8 cellular contexts compared by ENCODE assay signal in the genomic region with DNA sequence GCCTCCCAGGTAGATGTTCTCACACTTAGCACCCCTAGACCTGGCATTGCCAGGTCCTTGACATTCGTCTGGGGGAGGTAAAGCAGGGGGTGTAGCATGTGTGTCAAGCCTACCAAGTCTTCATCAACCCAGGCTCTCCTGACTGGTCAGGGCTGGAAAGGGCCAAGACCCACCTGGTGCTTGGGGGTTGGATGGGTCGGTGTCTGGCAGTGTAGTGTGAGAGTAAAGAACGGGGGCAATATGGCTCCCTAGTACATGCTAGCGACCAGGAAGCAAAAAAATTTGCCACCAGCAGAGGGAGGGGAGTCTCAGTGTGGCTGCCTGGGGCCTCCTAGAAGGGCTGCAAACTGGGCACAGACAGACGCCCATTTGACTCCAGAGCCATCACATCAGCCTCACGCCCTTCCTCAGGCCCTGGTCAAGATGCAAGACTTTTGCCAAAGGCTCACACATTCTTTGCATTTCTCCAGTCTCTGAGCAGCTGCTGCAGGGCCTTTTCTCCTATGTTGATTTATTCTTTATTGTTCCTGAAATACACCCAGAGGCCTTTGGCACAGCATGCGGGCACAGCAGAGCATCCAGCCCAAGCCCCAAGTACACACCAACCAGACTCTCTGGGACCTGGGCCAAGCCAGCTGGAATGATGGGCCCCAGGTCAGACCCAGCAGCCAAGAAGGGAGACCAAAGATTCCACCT. TPM values are rescaled to one million over a fixed set of nuclear protein-coding genes. Genes with fewer than 3 reads are reported as not detected.
DNase-seq lines count a peak whose midpoint lies in the region; ATAC-seq, FAIRE-seq and TF ChIP-seq lines count a peak whose summit lies in the region.

No MANE protein-coding gene starts in this region.

- intact Hi-C loops in naive thymus-derived CD4-positive, alpha-beta T cell (cut with micrococcal nuclease) = loop anchor here (2.0 to 10.0 kb wide), 2 partner anchors 72 to 332 kb away; a partner anchor contains a TSS

- H3K27me3 Mint-ChIP-seq in WTC11 (ENCODE audit: low read depth) = no peaks in the 10 kb centered on the region
- H3K27me3 Mint-ChIP-seq in naive thymus-derived CD4-positive, alpha-beta T cell = no peaks in the 10 kb centered on the region

- peak; percentile 40 to 56; a peak in 4 of 6 replicates for ATAC-seq in A549
- ATAC-seq in WTC11 = no peak; the same call in 1 of the 2 replicates
- peak; percentile 52 for ATAC-seq in naive thymus-derived CD4-positive, alpha-beta T cell
- no peak for ATAC-seq in GM19324 (IDR thresholded peaks at IDR 0.05; ENCODE audit: low FRiP score, unreplicated experiment)

- POLR2A ChIA-PET in A549 (lab: Yijun Ruan, JAX) = no interaction called here
- POLR2A ChIA-PET in WTC11 (lab: Charles Lee) = interaction anchor here (1.3 kb wide), 1 partner anchor 25 kb away, joined by 5 read pairs; no protein-coding TSS in a partner anchor
- POLR2A ChIA-PET in naive thymus-derived CD4-positive, alpha-beta T cell (lab: Charles Lee) = interaction anchor here (1.5 to 13.4 kb wide), 6 partner anchors 10 to 694 kb away, joined by 5 to 267 read pairs (median 20); a partner anchor contains a TSS

- no peak for TF ChIP-seq EP300 in A549 (IDR thresholded peaks at IDR 0.05)

- CTCF ChIA-PET in A549 (lab: Yijun Ruan, JAX) = interaction anchor here (1.0 to 12.5 kb wide), 6 partner anchors 10 to 98 kb away, joined by 3 to 210 read pairs (median 4); no protein-coding TSS in a partner anchor
- CTCF ChIA-PET in WTC11 (lab: Charles Lee) = interaction anchor here (1.0 to 3.7 kb wide), 5 partner anchors 8 to 99 kb away, joined by 3 to 27 read pairs (median 3); a partner anchor contains a TSS
- CTCF ChIA-PET in naive thymus-derived CD4-positive, alpha-beta T cell (lab: Charles Lee) = interaction anchor here (0.7 to 2.7 kb wide), 5 partner anchors 11 to 25 kb away, joined by 3 to 21 read pairs (median 3); no protein-coding TSS in a partner anchor

- FAIRE-seq in A549 (lab: Jason Lieb, UNC) (no peak), GM12891 (lab: Jason Lieb, UNC) (peak; percentile 65)

- peak overlapping the region; percentile 99 for H3K4me2 ChIP-seq in A549

- H3K4me1 Mint-ChIP-seq in WTC11 = peaks cover 74% of the 10 kb centered on the region
- H3K4me1 Mint-ChIP-seq in naive thymus-derived CD4-positive, alpha-beta T cell = peaks cover 83 to 100% (median 99%) of the 10 kb centered on the region in 7 donors

- H3K9me3 ChIP-seq in A549 = no peaks in the 10 kb centered on the region
- H3K9me3 ChIP-seq in naive thymus-derived CD4-positive, alpha-beta T cell (ENCODE audit: control insufficient read depth in 2 of 3, low read length in 3 of 3) = no peaks in the 10 kb centered on the region

- H3K4me3 Mint-ChIP-seq in WTC11 = no peak overlapping the region
- H3K4me3 Mint-ChIP-seq in naive thymus-derived CD4-positive, alpha-beta T cell = peak overlapping the region; percentile 65 to 97 (median 89)

- no peaks in the 10 kb centered on the region for H3K36me3 Mint-ChIP-seq in WTC11
- peaks cover 0 to 23% (median 0%) of the 10 kb centered on the region in 5 donors for H3K36me3 Mint-ChIP-seq in naive thymus-derived CD4-positive, alpha-beta T cell

- H3K4me3 ChIP-seq in A549 = no peak overlapping the region
- H3K4me3 ChIP-seq in naive thymus-derived CD4-positive, alpha-beta T cell (ENCODE audit: low read length) = peak overlapping the region; percentile 59

- 0 out of 3 replicates have a peak, but pooled peaks have one; percentile 10 for TF ChIP-seq CTCF in A549 (IDR thresholded peaks at IDR 0.05)
- TF ChIP-seq CTCF in WTC11 (IDR thresholded peaks at IDR 0.05) = no peak

- TF ChIP-seq POLR2A in A549 (IDR thresholded peaks at IDR 0.05; ENCODE audit: low read length) (no peak), GM12891 (IDR thresholded peaks at IDR 0.05; ENCODE audit: low read depth, low read length) (peak; percentile 54; the same call in 1 of the 2 replicates)

- H3K4me1 ChIP-seq in A549 = peaks cover 83% of the 10 kb centered on the region
- H3K4me1 ChIP-seq in naive thymus-derived CD4-positive, alpha-beta T cell (ENCODE audit: control insufficient read depth in 2 of 2, insufficient read depth in 2 of 2, low read length in 2 of 2) = peaks cover 90 to 94% of the 10 kb centered on the region in 2 donors

- 62% methylated on average over 7 of the region's 7 CpGs for WGBS in A549 (ENCODE audit: missing lambda C conversion rate)

- no peaks in the 10 kb centered on the region for H3K36me3 ChIP-seq in naive thymus-derived CD4-positive, alpha-beta T cell (ENCODE audit: control insufficient read depth in 2 of 3, insufficient read depth in 3 of 3, low read length in 3 of 3)

- peak overlapping the region; percentile 65 to 99; a peak in 5 of 6 replicates for H3K27ac ChIP-seq in A549
- H3K27ac ChIP-seq in naive thymus-derived CD4-positive, alpha-beta T cell (ENCODE audit: low read depth, low read length) = peak overlapping the region; percentile 86

- no peaks in the 10 kb centered on the region for H3K27me3 ChIP-seq in naive thymus-derived CD4-positive, alpha-beta T cell (ENCODE audit: control insufficient read depth in 2 of 2, insufficient read depth in 2 of 2, low read length in 2 of 2)

- H3K9me3 Mint-ChIP-seq in WTC11 = no peaks in the 10 kb centered on the region
- H3K9me3 Mint-ChIP-seq in naive thymus-derived CD4-positive, alpha-beta T cell = peaks cover 0 to 2% (median 0%) of the 10 kb centered on the region in 11 donors

- H3K27ac Mint-ChIP-seq in WTC11 = peak overlapping the region; percentile 52
- peak overlapping the region; percentile 84 to 99 (median 99) for H3K27ac Mint-ChIP-seq in naive thymus-derived CD4-positive, alpha-beta T cell

- TF ChIP-seq RAD21 in A549 (conservative IDR thresholded peaks at IDR 0.05 in 1 of 2, IDR thresholded peaks at IDR 0.05 in 1 of 2) = no peak

- DNase-seq in A549 (ENCODE audit: low read depth in 1 of 2, low spot score in 1 of 2) (peak in 1 of 2 experiments; percentile 53), GM12891 (ENCODE audit: insufficient read length, low spot score) (no peak), WTC11 (ENCODE audit: low spot score) (no peak), epidermal melanocyte (ENCODE audit: insufficient read length, low spot score) (peak; percentile 96), HCEC 1CT (no peak), NCI-H526 treated with DMSO at 0.1 percent for 48 hours (lab: John Stamatoyannopoulos, UW) (no peak)
- DNase-seq in naive thymus-derived CD4-positive, alpha-beta T cell = peak in 6 of 9 donors; percentile 26 to 73 (median 54)

TF ChIP-seq in A549, 52 proteins besides CTCF, POLR2A, EP300 and RAD21:
- TF ChIP-seq CEBPB (IDR thresholded peaks at IDR 0.05) (no peak), RFX5 (IDR thresholded peaks at IDR 0.05) (no peak), JUNB (IDR thresholded peaks at IDR 0.05) (no peak), HDAC2 (IDR thresholded peaks at IDR 0.05) (no peak), ZNF302 (CRISPR knock-in tag; IDR thresholded peaks at IDR 0.05) (no peak), TP53 (CRISPR knock-in tag; IDR thresholded peaks at IDR 0.05) (no peak), NFE2L2 (conservative IDR thresholded peaks at IDR 0.05; ENCODE audit: low read length) (no peak)
- TF ChIP-seq, protein P1, sequence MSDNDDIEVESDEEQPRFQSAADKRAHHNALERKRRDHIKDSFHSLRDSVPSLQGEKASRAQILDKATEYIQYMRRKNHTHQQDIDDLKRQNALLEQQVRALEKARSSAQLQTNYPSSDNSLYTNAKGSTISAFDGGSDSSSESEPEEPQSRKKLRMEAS (IDR thresholded peaks at IDR 0.05) = no peak

TF ChIP-seq in GM12891, 5 proteins besides CTCF, POLR2A, EP300 and RAD21:
- TF ChIP-seq SPI1 (IDR thresholded peaks at IDR 0.05; ENCODE audit: low read depth, low read length) (no peak), POLR2AphosphoS5 (IDR thresholded peaks at IDR 0.05; ENCODE audit: low read depth, low read length) (peak; percentile 60; the same call in 1 of the 2 replicates)

TF ChIP-seq in WTC11, 78 proteins besides CTCF, POLR2A, EP300 and RAD21 (continues in another document):
- TF ChIP-seq, protein P2, sequence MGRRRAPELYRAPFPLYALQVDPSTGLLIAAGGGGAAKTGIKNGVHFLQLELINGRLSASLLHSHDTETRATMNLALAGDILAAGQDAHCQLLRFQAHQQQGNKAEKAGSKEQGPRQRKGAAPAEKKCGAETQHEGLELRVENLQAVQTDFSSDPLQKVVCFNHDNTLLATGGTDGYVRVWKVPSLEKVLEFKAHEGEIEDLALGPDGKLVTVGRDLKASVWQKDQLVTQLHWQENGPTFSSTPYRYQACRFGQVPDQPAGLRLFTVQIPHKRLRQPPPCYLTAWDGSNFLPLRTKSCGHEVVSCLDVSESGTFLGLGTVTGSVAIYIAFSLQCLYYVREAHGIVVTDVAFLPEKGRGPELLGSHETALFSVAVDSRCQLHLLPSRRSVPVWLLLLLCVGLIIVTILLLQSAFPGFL (CRISPR knock-in tag; IDR thresholded peaks at IDR 0.05; ENCODE audit: borderline replicate concordance) = no peak
- TF ChIP-seq ZNF317 (CRISPR knock-in tag; IDR thresholded peaks at IDR 0.05; ENCODE audit: borderline replicate concordance, low read depth) (no peak), ZNF423 (CRISPR knock-in tag; IDR thresholded peaks at IDR 0.05) (no peak), ELF4 (CRISPR knock-in tag; IDR thresholded peaks at IDR 0.05; ENCODE audit: low read depth) (no peak), OVOL2 (CRISPR knock-in tag; IDR thresholded peaks at IDR 0.05; ENCODE audit: borderline replicate concordance) (no peak), ZBTB21 (CRISPR knock-in tag; IDR thresholded peaks at IDR 0.05; ENCODE audit: borderline replicate concordance) (no peak), GABPB1 (CRISPR knock-in tag; IDR thresholded peaks at IDR 0.05) (no peak), SMAD4 (CRISPR knock-in tag; IDR thresholded peaks at IDR 0.05) (no peak), ZNF232 (CRISPR knock-in tag; IDR thresholded peaks at IDR 0.05) (no peak), JUN (CRISPR knock-in tag; IDR thresholded peaks at IDR 0.05) (no peak)
- TF ChIP-seq, protein P3, sequence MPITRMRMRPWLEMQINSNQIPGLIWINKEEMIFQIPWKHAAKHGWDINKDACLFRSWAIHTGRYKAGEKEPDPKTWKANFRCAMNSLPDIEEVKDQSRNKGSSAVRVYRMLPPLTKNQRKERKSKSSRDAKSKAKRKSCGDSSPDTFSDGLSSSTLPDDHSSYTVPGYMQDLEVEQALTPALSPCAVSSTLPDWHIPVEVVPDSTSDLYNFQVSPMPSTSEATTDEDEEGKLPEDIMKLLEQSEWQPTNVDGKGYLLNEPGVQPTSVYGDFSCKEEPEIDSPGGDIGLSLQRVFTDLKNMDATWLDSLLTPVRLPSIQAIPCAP (CRISPR knock-in tag; IDR thresholded peaks at IDR 0.05) = no peak

RNA-seq across cellular contexts. Expression of a gene that starts 38.3 kb away (rescaled TPM):
- polyA plus RNA-seq in A549 (2011; rRNA removed) = 20.8 and 21.2 TPM in 2 replicates
- polyA plus RNA-seq in A549 (2012; cell fraction: cytosol; rRNA removed) = 25.0 and 27.8 TPM in 2 replicates
- 28.3 and 29.6 TPM in 2 replicates for polyA plus RNA-seq in A549 (2012; cell fraction: nucleus; rRNA removed)
- 43.4 to 49.8 TPM (median 47.3 TPM) in 3 replicates for polyA plus RNA-seq in A549 (2017; fragmentation: RNase III; extraction: RNeasy Plus Mini Kit Qiagen cat#74134 plus additional on column Dnase treatment)
- polyA minus RNA-seq in A549 (2011; rRNA and poly(A)+ RNA removed) = 6.2 and 10.5 TPM in 2 replicates
- 18.6 TPM for polyA plus RNA-seq in GM12891 (2012; ENCODE audit: low read depth, missing spikeins)
- 46.0 to 50.2 TPM (median 49.6 TPM) in 3 replicates for total RNA-seq in WTC11 (2021)
- 10 to 100 TPM; 21.6 to 40.4 (median 37.1) TPM for total RNA-seq in naive thymus-derived CD4-positive, alpha-beta T cell
- polyA plus RNA-seq in naive thymus-derived CD4-positive, alpha-beta T cell = 10 to 100 TPM; 43.5 to 44.0 TPM

Comparison
In these comparisons a context has a peak if more than half of its experiments do, and no peak if none do; other contexts are left out.
1. ATAC-seq: peak in A549 (2 of 2) and naive thymus-derived CD4-positive, alpha-beta T cell (single experiment); none in WTC11 (single experiment) and GM19324 (single experiment).
2. DNase-seq: peak in epidermal melanocyte (single experiment) and naive thymus-derived CD4-positive, alpha-beta T cell (6 of 9); none in GM12891 (single experiment), WTC11 (single experiment), HCEC 1CT (single experiment) and NCI-H526 treated with DMSO at 0.1 percent for 48 hours (single experiment).